ENCODE assay signal across 24 cellular contexts in the genomic region with DNA sequence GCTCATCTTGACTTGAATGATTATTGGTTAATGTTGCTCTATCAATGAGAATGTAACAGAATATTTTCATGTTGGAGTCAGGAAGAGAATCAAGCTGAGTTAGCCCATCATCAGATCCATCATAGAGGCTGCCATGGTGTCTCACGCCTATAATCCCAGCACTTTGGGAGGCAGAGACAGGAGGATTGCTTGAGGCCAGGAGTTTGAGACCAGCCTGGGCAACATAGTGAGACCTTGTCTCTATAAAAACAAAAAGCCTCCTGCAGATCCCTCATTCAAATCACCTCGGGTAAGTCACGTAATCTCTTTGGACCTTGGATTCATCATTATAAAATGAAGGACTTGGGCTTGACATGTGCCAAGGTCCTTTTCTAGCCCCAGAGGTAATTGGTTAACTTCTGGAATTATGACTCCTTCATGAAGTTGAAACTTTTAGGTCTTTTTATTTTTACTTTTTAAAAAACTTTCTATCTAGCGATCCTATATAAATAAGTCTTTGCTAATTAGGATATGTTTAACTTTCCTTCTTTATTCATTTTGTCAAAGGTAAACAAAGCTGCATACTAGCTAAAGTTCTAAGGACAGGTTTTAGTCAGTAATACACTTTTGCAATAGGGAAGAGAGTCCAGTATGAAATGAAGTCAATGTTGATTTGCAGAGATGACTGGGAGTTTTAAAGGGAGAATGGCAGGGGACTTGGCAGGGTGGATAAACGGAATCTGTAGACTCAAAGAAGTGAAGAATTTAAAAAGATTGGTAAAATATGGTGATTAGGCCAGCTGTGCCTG.
DNase-seq lines count a peak whose midpoint lies in the region; ATAC-seq, FAIRE-seq and TF ChIP-seq lines count a peak whose summit lies in the region.
"Had no signal": no experiment of that assay in that cellular context is flagged by ENCODE, and none has a peak within 500 bp of the region (broad histone marks: within the 10 kb centered on the region; RNA-seq: fewer than 3 reads in every experiment).

No MANE protein-coding gene starts in this region.

- H3K27me3 Mint-ChIP-seq in activated naive CD8-positive, alpha-beta T cell, result no peaks in the 10 kb centered on the region
- H3K27me3 Mint-ChIP-seq in activated naive CD8-positive, alpha-beta T cell treated with anti-CD3 and anti-CD28 coated beads, Interleukin-2, amount 50 U/mL, for 24 hours, result no peaks in the 10 kb centered on the region
- H3K27me3 Mint-ChIP-seq: activated CD8-positive, alpha-beta T cell treated with anti-CD3 and anti-CD28 coated beads for 36 hours; CD8-positive, alpha-beta memory T cell had no signal

- peaks cover 2% of the 10 kb centered on the region; the same call in 1 of the 2 replicates for H3K79me1 ChIP-seq in H1 (ENCODE audit: low read depth, low read length)

- WGBS in H1 (ENCODE audit: extremely low coverage in 1 of 2, insufficient coverage in 1 of 2, insufficient read length in 1 of 2, insufficient replicate concordance in 2 of 2, low coverage in 1 of 2, low lambda C conversion rate in 2 of 2, missing lambda C conversion rate in 1 of 2), 2 experiments, result 88% methylated on average over 5 of the region's 5 CpGs; no CpG with 5 or more reads in 1 of the 2 experiments
- WGBS in testis, 2 donors, result 69 to 75% methylated on average over 5 of the region's 5 CpGs

- no peak for TF ChIP-seq POLR2A in H1 (IDR thresholded peaks at IDR 0.05; ENCODE audit: control extremely low read depth in 1 of 2, low read depth in 2 of 2, low read length in 2 of 2)
- TF ChIP-seq POLR2A in testis (IDR thresholded peaks at IDR 0.05), result no peak

- H3K4me2 ChIP-seq in H1 (ENCODE audit: insufficient read depth in 1 of 2, low read depth in 2 of 2, low read length in 2 of 2), result no peak overlapping the region
- H3K4me2 ChIP-seq: smooth muscle cell had no signal

- no peak overlapping the region for H2BK120ac ChIP-seq in H1 (replicated peaks; ENCODE audit: low read depth, low read length)

- no peak for TF ChIP-seq CTCF in H1 (IDR thresholded peaks at IDR 0.05; ENCODE audit: control extremely low read depth in 1 of 3, insufficient read depth in 1 of 3, low read depth in 1 of 3, low read length in 3 of 3)
- TF ChIP-seq CTCF in testis (IDR thresholded peaks at IDR 0.05), result no peak
- no peak for TF ChIP-seq CTCF in D721Med (IDR thresholded peaks at IDR 0.05; ENCODE audit: insufficient read depth, missing control alignments)

- H4K5ac ChIP-seq in H1 (ENCODE audit: insufficient read length, low read depth, low read length), result no peak overlapping the region

- no peaks in the 10 kb centered on the region for H3K9me3 Mint-ChIP-seq in activated naive CD8-positive, alpha-beta T cell (ENCODE audit: low read depth)
- no peaks in the 10 kb centered on the region for H3K9me3 Mint-ChIP-seq in activated naive CD8-positive, alpha-beta T cell treated with anti-CD3 and anti-CD28 coated beads, Interleukin-2, amount 50 U/mL, for 24 hours
- H3K9me3 Mint-ChIP-seq: activated CD8-positive, alpha-beta T cell treated with anti-CD3 and anti-CD28 coated beads for 36 hours; CD8-positive, alpha-beta memory T cell; T-helper 1 cell treated with Interleukin-12 subunit alpha and Interleukin-12 subunit beta and Interleukin-4 antibody, amounts not matched to agents 30 μg/mL and 1 μg/mL, for 36 hours had no signal

- H3K27me3 ChIP-seq in H1 (replicated peaks in 1 of 4; ENCODE audit: control insufficient read depth in 3 of 4, extremely low read depth in 1 of 4, insufficient read depth in 3 of 4, low read length in 3 of 4) (no peaks in the 10 kb centered on the region), muscle layer of duodenum (ENCODE audit: low read depth, low read length) (no peaks in the 10 kb centered on the region), testis (no peaks in the 10 kb centered on the region)
- H3K27me3 ChIP-seq: tibial nerve had no signal

- H3K36me3 ChIP-seq in H1 (ENCODE audit: control insufficient read depth in 2 of 4, insufficient read depth in 4 of 4, low read length in 3 of 4), result no peaks in the 10 kb centered on the region
- H3K36me3 ChIP-seq in muscle layer of duodenum (ENCODE audit: control insufficient read depth in 1 of 2, insufficient read depth in 2 of 2, low read length in 2 of 2), result no peaks in the 10 kb centered on the region
- no peaks in the 10 kb centered on the region for H3K36me3 ChIP-seq in testis (ENCODE audit: low read depth, missing control alignments)
- H3K36me3 ChIP-seq: tibial nerve had no signal

- no peak overlapping the region for H2BK12ac ChIP-seq in H1 (ENCODE audit: low read depth, low read length)

- H3K14ac ChIP-seq in H1 (ENCODE audit: insufficient read length), result no peak overlapping the region

- no peak overlapping the region for H2BK20ac ChIP-seq in H1 (ENCODE audit: low read length)

- no peak overlapping the region for H3K4me3 ChIP-seq in H1 (ENCODE audit: extremely low read depth in 1 of 4, insufficient read depth in 2 of 4, low read depth in 3 of 4, low read length in 4 of 4)
- no peak overlapping the region for H3K4me3 ChIP-seq in muscle layer of duodenum (ENCODE audit: low read depth in 1 of 2, low read length in 2 of 2)
- H3K4me3 ChIP-seq in testis, result no peak overlapping the region
- H3K4me3 ChIP-seq: smooth muscle cell, tibial nerve had no signal

- H2AK5ac ChIP-seq in H1 (ENCODE audit: low read depth, low read length), result no peak overlapping the region

- H3K4me1 ChIP-seq in H1 (replicated peaks in 1 of 4; ENCODE audit: control insufficient read depth in 3 of 4, insufficient read depth in 4 of 4, low read length in 3 of 4) (peaks cover 0 to 13% (median 7%) of the 10 kb centered on the region in 4 experiments; a peak in 6 of 7 replicates), muscle layer of duodenum (ENCODE audit: control insufficient read depth in 1 of 2, insufficient read depth in 2 of 2, low read length in 2 of 2) (peaks cover 6 to 22% of the 10 kb centered on the region in 2 donors), testis (peaks cover 15% of the 10 kb centered on the region)

- no peak overlapping the region for H3K18ac ChIP-seq in H1 (ENCODE audit: extremely low read depth, low read length)

- H3K9me3 ChIP-seq in H1 (ENCODE audit: insufficient read depth in 2 of 2, low read depth in 1 of 2, low read length in 1 of 2), result no peaks in the 10 kb centered on the region
- H3K9me3 ChIP-seq in muscle layer of duodenum (ENCODE audit: control insufficient read depth in 1 of 2, low read length in 2 of 2), result no peaks in the 10 kb centered on the region
- no peaks in the 10 kb centered on the region for H3K9me3 ChIP-seq in testis
- H3K9me3 ChIP-seq: tibial nerve had no signal

- H3K27ac Mint-ChIP-seq in activated naive CD8-positive, alpha-beta T cell, result peak overlapping the region; percentile 11
- no peak overlapping the region for H3K27ac Mint-ChIP-seq in activated naive CD8-positive, alpha-beta T cell treated with anti-CD3 and anti-CD28 coated beads, Interleukin-2, amount 50 U/mL, for 24 hours
- H3K27ac Mint-ChIP-seq: activated CD8-positive, alpha-beta T cell treated with anti-CD3 and anti-CD28 coated beads for 36 hours; T-helper 1 cell treated with Interleukin-12 subunit alpha and Interleukin-12 subunit beta and Interleukin-4 antibody, amounts not matched to agents 30 μg/mL and 1 μg/mL, for 36 hours had no signal

- CTCF ChIA-PET in H1 (lab: Charles Lee; ENCODE audit: partially characterized antibody), result interaction anchor here (1.0 to 1.7 kb wide), 3 partner anchors 13 to 55 kb away, joined by 3 to 4 read pairs (median 3); no protein-coding TSS in a partner anchor

- H3K27ac ChIP-seq in H1 (ENCODE audit: low read depth, low read length) (no peak overlapping the region), muscle layer of duodenum (ENCODE audit: low read length) (peak overlapping the region; percentile 9), testis (peak overlapping the region; percentile 1 to 2)
- H3K27ac ChIP-seq: epithelial cell of prostate, RWPE1, tibial nerve had no signal

- no peak for TF ChIP-seq EP300 in H1 (IDR thresholded peaks at IDR 0.05; ENCODE audit: borderline replicate concordance in 1 of 2, low read depth in 2 of 2, low read length in 2 of 2)

- no peak overlapping the region for H2AFZ ChIP-seq in H1 (ENCODE audit: low read length)

- H3K4me3 Mint-ChIP-seq in activated naive CD8-positive, alpha-beta T cell, result no peak overlapping the region
- no peak overlapping the region for H3K4me3 Mint-ChIP-seq in activated naive CD8-positive, alpha-beta T cell treated with anti-CD3 and anti-CD28 coated beads, Interleukin-2, amount 50 U/mL, for 24 hours
- H3K4me3 Mint-ChIP-seq: activated CD8-positive, alpha-beta T cell treated with anti-CD3 and anti-CD28 coated beads for 36 hours; CD8-positive, alpha-beta memory T cell; T-helper 1 cell treated with Interleukin-12 subunit alpha and Interleukin-12 subunit beta and Interleukin-4 antibody, amounts not matched to agents 30 μg/mL and 1 μg/mL, for 36 hours had no signal

- H4K91ac ChIP-seq in H1 (replicated peaks; ENCODE audit: insufficient read length, low read length), result no peak overlapping the region

- ATAC-seq in activated naive CD8-positive, alpha-beta T cell treated with anti-CD3 and anti-CD28 coated beads, Interleukin-2, amount 50 U/mL, for 24 hours, result no peak
- ATAC-seq: activated CD8-positive, alpha-beta T cell treated with anti-CD3 and anti-CD28 coated beads for 36 hours had no signal

- peaks cover 44% of the 10 kb centered on the region for H3K4me1 Mint-ChIP-seq in activated naive CD8-positive, alpha-beta T cell (ENCODE audit: low read depth)
- peaks cover 16% of the 10 kb centered on the region for H3K4me1 Mint-ChIP-seq in activated naive CD8-positive, alpha-beta T cell treated with anti-CD3 and anti-CD28 coated beads, Interleukin-2, amount 50 U/mL, for 24 hours

- H3K9ac ChIP-seq in H1 (replicated peaks in 1 of 4; ENCODE audit: extremely low read depth in 1 of 4, low read depth in 3 of 4, low read length in 3 of 4), result no peak overlapping the region

- no peak overlapping the region for H3K23ac ChIP-seq in H1 (ENCODE audit: insufficient read length)

- FAIRE-seq in H1 (lab: Jason Lieb, UNC) (peak; percentile 7), D721Med (lab: Jason Lieb, UNC) (no peak)

- H3K4ac ChIP-seq in H1 (replicated peaks; ENCODE audit: insufficient read length, low read depth, low read length), result no peak overlapping the region

- no peak for DNase-seq in activated naive CD8-positive, alpha-beta T cell treated with anti-CD3 and anti-CD28 coated beads, Interleukin-2, amount 50 U/mL, for 24 hours
- DNase-seq in H1 (ENCODE audit: low read depth in 1 of 2, low spot score in 2 of 2) (no peak), testis (no peak), D721Med (ENCODE audit: insufficient read length, low spot score) (no peak), dedifferentiated amniotic fluid mesenchymal stem cell (ENCODE audit: extremely low spot score) (no peak)
- DNase-seq in stimulated activated CD4-positive, alpha-beta T cell treated with anti-CD3 and anti-CD28 coated beads, Interleukin-2, amount 100 ng/mL, for 48 hours, result no peak
- DNase-seq: activated CD8-positive, alpha-beta T cell treated with anti-CD3 and anti-CD28 coated beads for 36 hours; activated effector memory CD4-positive, alpha-beta T cell treated with anti-CD3 and anti-CD28 coated beads, Interleukin-2, amount 50 U/mL, for 16 hours; CD8-positive, alpha-beta memory T cell; DMS153; glutamatergic neuron; kidney glomerular epithelial cell; NCI-H1092 treated with DMSO at 0.1 percent for 48 hours; NCI-H2029; NCI-H226; retina; stimulated activated CD4-positive, alpha-beta T cell treated with anti-CD3 and anti-CD28 coated beads, Interleukin-1b, Interleukin-23, amount 100 ng/mL, for 48 hours had no signal

- TF ChIP-seq RAD21 in H1 (IDR thresholded peaks at IDR 0.05 in 1 of 2, conservative IDR thresholded peaks at IDR 0.05 in 1 of 2; ENCODE audit: low read depth in 2 of 2, low read length in 2 of 2), result no peak

- POLR2A ChIA-PET in H1 (lab: Charles Lee; ENCODE audit: partially characterized antibody), result interaction anchor here (0.6 to 1.0 kb wide), 3 partner anchors 95 to 150 kb away, joined by 3 read pairs; no protein-coding TSS in a partner anchor

- peaks cover 7% of the 10 kb centered on the region for H3K36me3 Mint-ChIP-seq in activated naive CD8-positive, alpha-beta T cell
- peaks cover 11% of the 10 kb centered on the region for H3K36me3 Mint-ChIP-seq in activated naive CD8-positive, alpha-beta T cell treated with anti-CD3 and anti-CD28 coated beads, Interleukin-2, amount 50 U/mL, for 24 hours (ENCODE audit: low read depth)

- H2BK15ac ChIP-seq in H1 (ENCODE audit: low read length), result no peak overlapping the region

- H2BK5ac ChIP-seq in H1 (ENCODE audit: low read depth, low read length), result no peak overlapping the region

- H4K20me1 ChIP-seq in H1 (replicated peaks in 1 of 2; ENCODE audit: control insufficient read depth in 1 of 2, insufficient read depth in 2 of 2, low read length in 2 of 2), result peaks cover 0 to 2% of the 10 kb centered on the region in 2 experiments

- intact Hi-C loops in testis (cut with DNase I; ENCODE audit: low total_unique reads), result no loop called here

- H4K8ac ChIP-seq in H1 (ENCODE audit: extremely low read depth, insufficient read depth, low read length), result no peak overlapping the region

- no peak overlapping the region for H3K56ac ChIP-seq in H1 (replicated peaks; ENCODE audit: insufficient read length, low read depth, low read length)

- H3K23me2 ChIP-seq in H1 (ENCODE audit: low read depth, low read length), result no peaks in the 10 kb centered on the region

- H3K79me2 ChIP-seq in H1 (ENCODE audit: control insufficient read depth in 1 of 2, insufficient read depth in 2 of 2, low read length in 2 of 2), result peaks cover 0 to 27% of the 10 kb centered on the region in 2 experiments; a peak in 2 of 4 replicates
